In the genomic region with DNA sequence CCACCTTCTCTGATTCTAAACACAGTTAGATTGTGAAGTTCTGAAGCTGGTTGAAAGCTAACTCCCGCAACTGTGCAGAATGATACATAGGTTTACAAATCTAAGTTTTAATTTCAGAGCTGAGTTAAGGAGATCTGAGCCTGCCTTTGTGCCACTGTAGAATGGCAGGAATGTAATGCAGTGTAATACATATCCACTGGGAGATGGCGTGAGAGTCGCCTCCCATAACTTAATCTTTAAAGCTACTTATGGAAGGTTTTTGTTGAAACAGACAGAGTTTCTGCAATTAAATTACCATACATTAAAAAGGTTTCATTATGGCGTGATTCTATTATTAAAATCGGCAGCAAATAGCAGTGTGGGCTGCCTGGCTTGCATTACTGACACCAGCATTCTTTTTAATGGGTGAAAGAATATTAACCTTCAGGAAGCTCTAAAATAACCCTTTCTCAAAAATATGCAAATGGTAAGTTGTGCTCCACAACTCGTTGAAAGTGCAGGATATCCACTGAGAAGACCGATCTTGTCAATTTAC, we compare ENCODE assay signal across 24 cellular contexts.
"Had no signal": no experiment of that assay in that cellular context is flagged by ENCODE, and none has a peak within 500 bp of the region (broad histone marks: within the 10 kb centered on the region; RNA-seq: fewer than 3 reads in every experiment).

No MANE protein-coding gene starts in this region.

- H3K36me3 Mint-ChIP-seq: immature natural killer cell; stimulated activated effector memory CD8-positive, alpha-beta T cell treated with anti-CD3 and anti-CD28 coated beads, Interleukin-12 subunit alpha, Interleukin-12 subunit beta, amount 100 ng/mL, for 72 hours had no signal

- H3K27me3 ChIP-seq: left lung, ovary, spleen, suprapubic skin, tibial artery, upper lobe of right lung had no signal

- H3K9me3 ChIP-seq: left lung, lower lobe of right lung, ovary, spleen, suprapubic skin, thoracic aorta, tibial artery, upper lobe of right lung had no signal

- H3K4me3 ChIP-seq: left lung, lower lobe of right lung, ovary, skin epidermis, spleen, suprapubic skin, thoracic aorta, tibial artery, upper lobe of right lung had no signal

- H3K4me1 ChIP-seq: left lung, lower lobe of right lung, spleen, suprapubic skin, tibial artery, upper lobe of right lung had no signal

- H3K4me3 Mint-ChIP-seq: immature natural killer cell; natural killer cell; stimulated activated effector memory CD8-positive, alpha-beta T cell treated with anti-CD3 and anti-CD28 coated beads, Interleukin-12 subunit alpha, Interleukin-12 subunit beta, amount 100 ng/mL, for 72 hours; stimulated activated naive CD8-positive, alpha-beta T cell treated with anti-CD3 and anti-CD28 coated beads, Interleukin-15, Interleukin-2, amounts not matched to agents 100 ng/mL and 50 ng/mL, for 24 hours had no signal

- H3K9me3 Mint-ChIP-seq: stimulated activated naive CD8-positive, alpha-beta T cell treated with anti-CD3 and anti-CD28 coated beads, Interleukin-15, Interleukin-2, amounts not matched to agents 100 ng/mL and 50 ng/mL, for 24 hours had no signal

- DNase-seq: hypothalamus; immature natural killer cell; kidney; left colon; left lung; lower lobe of right lung; mammary epithelial cell; mesenchymal stem cell; natural killer cell; ovary; right cardiac atrium; spleen; stimulated activated CD4-positive, alpha-beta T cell treated with anti-CD3 and anti-CD28 coated beads, Interleukin-4, amount 100 ng/mL, for 24 hours; stimulated activated naive CD4-positive, alpha-beta T cell; tibial artery; trophoblast cell; upper lobe of right lung had no signal

- ATAC-seq: left colon; left lung; lower lobe of right lung; natural killer cell; right cardiac atrium; sciatic nerve; stimulated activated effector memory CD8-positive, alpha-beta T cell treated with anti-CD3 and anti-CD28 coated beads, Interleukin-12 subunit alpha, Interleukin-12 subunit beta, amount 100 ng/mL, for 72 hours; upper lobe of right lung had no signal

- H3K4me1 Mint-ChIP-seq: immature natural killer cell; natural killer cell; stimulated activated effector memory CD8-positive, alpha-beta T cell treated with anti-CD3 and anti-CD28 coated beads, Interleukin-12 subunit alpha, Interleukin-12 subunit beta, amount 100 ng/mL, for 72 hours had no signal

- H3K27me3 Mint-ChIP-seq: stimulated activated naive CD8-positive, alpha-beta T cell treated with anti-CD3 and anti-CD28 coated beads, Interleukin-15, Interleukin-2, amounts not matched to agents 100 ng/mL and 50 ng/mL, for 24 hours had no signal

- H3K36me3 ChIP-seq: left lung, lower lobe of right lung, ovary, spleen, suprapubic skin, thoracic aorta, tibial artery, upper lobe of right lung had no signal

- H3K27ac Mint-ChIP-seq: immature natural killer cell; natural killer cell; progenitor cell of endocrine pancreas; stimulated activated effector memory CD8-positive, alpha-beta T cell treated with anti-CD3 and anti-CD28 coated beads, Interleukin-12 subunit alpha, Interleukin-12 subunit beta, amount 100 ng/mL, for 72 hours; stimulated activated naive CD8-positive, alpha-beta T cell treated with anti-CD3 and anti-CD28 coated beads, Interleukin-15, Interleukin-2, amounts not matched to agents 100 ng/mL and 50 ng/mL, for 24 hours had no signal
